18 cellular contexts compared by ENCODE assay signal in the genomic region with DNA sequence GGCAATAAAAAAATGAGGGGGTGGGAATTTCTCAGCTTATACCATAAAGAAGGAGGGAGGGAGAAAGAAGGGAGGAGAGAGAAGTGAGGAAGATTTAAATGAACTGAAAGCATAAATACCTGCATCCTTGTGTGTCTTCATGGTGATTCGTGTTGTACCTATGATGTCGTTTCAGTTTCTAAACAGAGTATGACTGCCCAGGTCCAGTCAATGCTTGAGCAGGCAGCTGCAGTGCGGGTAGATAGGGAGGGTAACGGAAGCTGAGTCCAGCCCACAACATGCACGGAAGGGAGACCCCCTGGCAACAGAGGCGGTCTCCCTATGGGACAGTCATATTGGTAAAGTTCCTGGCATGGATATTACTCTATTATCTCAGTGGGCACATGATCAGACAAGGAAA.
"Had no signal": no experiment of that assay in that cellular context is flagged by ENCODE, and none has a peak within 500 bp of the region (broad histone marks: within the 10 kb centered on the region; RNA-seq: fewer than 3 reads in every experiment).

No MANE protein-coding gene starts in this region.

- ATAC-seq: activated CD4-positive, alpha-beta T cell treated with anti-CD3 and anti-CD28 coated beads for 36 hours; upper lobe of right lung; WTC11 had no signal

- H3K27me3 Mint-ChIP-seq: activated CD4-positive, alpha-beta T cell treated with anti-CD3 and anti-CD28 coated beads for 36 hours; memory B cell had no signal

- H3K36me3 Mint-ChIP-seq: WTC11 had no signal

- DNase-seq: activated CD4-positive, alpha-beta T cell treated with anti-CD3 and anti-CD28 coated beads for 36 hours; activated CD4-positive, alpha-beta T cell treated with anti-CD3 and anti-CD28 coated beads, Interleukin-2, amount 50 U/mL, for 48 hours; activated gamma-delta T cell treated with Interleukin-2 at 50 U/mL for 16 hours; adrenal gland; cerebellar nuclear complex; cortex of kidney; effector CD4-positive, alpha-beta T cell; immature natural killer cell; stimulated activated CD4-positive, alpha-beta T cell treated with anti-CD3 and anti-CD28 coated beads, Interleukin-12 subunit alpha, Interleukin-12 subunit beta, amount 100 ng/mL, for 4 hours; stimulated activated CD4-positive, alpha-beta T cell treated with anti-CD3 and anti-CD28 coated beads, Interleukin-1b, Interleukin-23, amount 100 ng/mL, for 48 hours; stimulated activated CD8-positive, alpha-beta memory T cell treated with anti-CD3 and anti-CD28 coated beads, Interleukin-4, amount 100 ng/mL, for 48 hours; stimulated activated naive CD4-positive, alpha-beta T cell; upper lobe of right lung had no signal

- H3K4me3 Mint-ChIP-seq: activated CD4-positive, alpha-beta T cell treated with anti-CD3 and anti-CD28 coated beads for 36 hours; immature natural killer cell; memory B cell; neural crest cell; WTC11 had no signal

- H3K9me3 Mint-ChIP-seq: activated naive CD4-positive, alpha-beta T cell treated with anti-CD3 and anti-CD28 coated beads, Interleukin-2, amount 50 U/mL, for 72 hours; memory B cell; neural crest cell; WTC11 had no signal

- H3K4me1 Mint-ChIP-seq: activated CD4-positive, alpha-beta T cell treated with anti-CD3 and anti-CD28 coated beads for 36 hours; immature natural killer cell; neural crest cell; WTC11 had no signal

- FAIRE-seq: bronchial epithelial cell had no signal

- H3K27ac Mint-ChIP-seq: activated CD4-positive, alpha-beta T cell treated with anti-CD3 and anti-CD28 coated beads for 36 hours; activated naive CD4-positive, alpha-beta T cell treated with anti-CD3 and anti-CD28 coated beads, Interleukin-2, amount 50 U/mL, for 72 hours; immature natural killer cell; memory B cell; WTC11 had no signal
